In genomic region chr11:23903044-23903704, GRCh38 we compare ENCODE assay signal across 14 cellular contexts.
DNase-seq lines count a peak whose midpoint lies in the region; ATAC-seq and TF ChIP-seq lines count a peak whose summit lies in the region.
"Had no signal": no experiment of that assay in that cellular context is flagged by ENCODE, and none has a peak within 500 bp of the region (broad histone marks: within the 10 kb centered on the region; RNA-seq: fewer than 3 reads in every experiment).

No MANE protein-coding gene starts in this region.

- H3K4me2 ChIP-seq in skeletal muscle satellite cell (ENCODE audit: low read length) = peak overlapping the region; percentile 46
- H3K4me2 ChIP-seq: KMS-11 had no signal

- H3K9ac ChIP-seq in skeletal muscle satellite cell (ENCODE audit: low read depth, low read length) = peak overlapping the region; percentile 65
- H3K9ac ChIP-seq: KMS-11 had no signal

- WGBS in heart right ventricle, 2 donors = 58% methylated on average over 7 of the region's 7 CpGs

- H3K9me3 ChIP-seq in skeletal muscle satellite cell (replicated peaks; ENCODE audit: low read length) (no peaks in the 10 kb centered on the region), heart right ventricle (peaks cover 0 to 6% (median 0%) of the 10 kb centered on the region in 11 donors)
- H3K9me3 ChIP-seq: mucosa of descending colon had no signal

- intact Hi-C loops in heart right ventricle (cut with DNase I) = no loop called here

- no peaks in the 10 kb centered on the region for H3K27me3 ChIP-seq in skeletal muscle satellite cell (ENCODE audit: control insufficient read depth, insufficient read depth, low read length)
- H3K27me3 ChIP-seq in heart right ventricle = no peaks in the 10 kb centered on the region
- H3K27me3 ChIP-seq: heart left ventricle had no signal

- DNase-seq in HFF-Myc (ENCODE audit: extremely low read depth, low read depth) = peak; percentile 66
- DNase-seq in fibroblast of villous mesenchyme (ENCODE audit: low read depth) = peak; percentile 57
- DNase-seq in heart right ventricle = no peak
- no peak for DNase-seq in nucleus accumbens (lab: John Stamatoyannopoulos, UW)
- DNase-seq: activated B cell treated with CpG ODN at 0.5 μM for 24 hours, heart left ventricle, mucosa of descending colon, NCI-H2171 had no signal

- H3K36me3 ChIP-seq in skeletal muscle satellite cell (ENCODE audit: insufficient read depth, low read length) = no peaks in the 10 kb centered on the region
- H3K36me3 ChIP-seq in heart right ventricle = no peaks in the 10 kb centered on the region
- H3K36me3 ChIP-seq: heart left ventricle had no signal

- peaks cover 31% of the 10 kb centered on the region for H3K4me1 ChIP-seq in skeletal muscle satellite cell (ENCODE audit: control insufficient read depth, insufficient read depth, low read length)
- H3K4me1 ChIP-seq in heart right ventricle = no peaks in the 10 kb centered on the region
- H3K4me1 ChIP-seq: heart left ventricle had no signal

- ATAC-seq in SK-N-SH treated with all-trans-retinoic acid at 6 μM for 48 hours (peak; percentile 93), heart right ventricle (no peak), GM21423 (IDR thresholded peaks at IDR 0.05; ENCODE audit: unreplicated experiment) (no peak), GM18873 (IDR thresholded peaks at IDR 0.05; ENCODE audit: low FRiP score, unreplicated experiment) (no peak)
- ATAC-seq: heart left ventricle, mucosa of descending colon had no signal

- H3K4me3 ChIP-seq in HFF-Myc (replicated peaks; ENCODE audit: low read depth, low read length) = no peak overlapping the region
- no peak overlapping the region for H3K4me3 ChIP-seq in fibroblast of villous mesenchyme (ENCODE audit: low read depth, low read length)
- no peak overlapping the region for H3K4me3 ChIP-seq in skeletal muscle satellite cell (ENCODE audit: low read length)
- no peak overlapping the region for H3K4me3 ChIP-seq in heart right ventricle
- H3K4me3 ChIP-seq: heart left ventricle, mucosa of descending colon, skin epidermis had no signal

- TF ChIP-seq CTCF in HFF-Myc (IDR thresholded peaks at IDR 0.05; ENCODE audit: low read depth, low read length, missing control alignments) = no peak
- TF ChIP-seq CTCF in fibroblast of villous mesenchyme (IDR thresholded peaks at IDR 0.05; ENCODE audit: insufficient read depth, low read depth, low read length) = no peak
- TF ChIP-seq CTCF in heart right ventricle (IDR thresholded peaks at IDR 0.05) = no peak

- H3K27ac ChIP-seq in heart right ventricle = no peak overlapping the region
- H3K27ac ChIP-seq: heart left ventricle, KMS-11, skin epidermis had no signal

TF ChIP-seq in SK-N-SH treated with all-trans-retinoic acid at 6 μM for 48 hours, 23 proteins besides CTCF, POLR2A, EP300 and RAD21:
- TF ChIP-seq ISL1 (CRISPR knock-in tag; IDR thresholded peaks at IDR 0.05) = peak; percentile 84
- no peak for TF ChIP-seq ZNF8 (CRISPR knock-in tag; IDR thresholded peaks at IDR 0.05)
- TF ChIP-seq ZC3H10 (CRISPR knock-in tag; IDR thresholded peaks at IDR 0.05) = no peak
- TF ChIP-seq CSRNP3 (CRISPR knock-in tag; IDR thresholded peaks at IDR 0.05) = 0 out of 2 replicates have a peak, but pooled peaks have one; percentile 11
- TF ChIP-seq BACH2 (CRISPR knock-in tag; IDR thresholded peaks at IDR 0.05; ENCODE audit: borderline replicate concordance) = no peak
- peak; percentile 27; the same call in 1 of the 2 replicates for TF ChIP-seq TOX (CRISPR knock-in tag; IDR thresholded peaks at IDR 0.05; ENCODE audit: borderline replicate concordance)

Comparison
In these comparisons a context has a peak if more than half of its experiments do, and no peak if none do; other contexts are left out.
1. DNase-seq: peak in HFF-Myc (single experiment) and fibroblast of villous mesenchyme (single experiment); none in heart right ventricle (0 of 2) and nucleus accumbens (0 of 56).